In genomic region chr11:65430406-65431217, GRCh38 we compare ENCODE assay signal across 8 cellular contexts. TPM values are rescaled to one million over a fixed set of nuclear protein-coding genes. Genes with fewer than 3 reads are reported as not detected.
A peak's percentile ranks its signal among the peaks of the same experiment; 100 is the strongest.
DNase-seq lines count a peak whose midpoint lies in the region; ATAC-seq and TF ChIP-seq lines count a peak whose summit lies in the region.

No MANE protein-coding gene starts in this region.

- H3K4me3 ChIP-seq in tibial artery, result peak overlapping the region; percentile 67 to 97

- peaks cover 88% of the 10 kb centered on the region for H3K4me1 Mint-ChIP-seq in activated T-cell treated with anti-CD3 and anti-CD28 coated beads, Interleukin-2, amount 50 U/mL, for 24 hours (ENCODE audit: low read depth)
- H3K4me1 Mint-ChIP-seq in activated T-helper 2 cell treated with anti-CD3 and anti-CD28 coated beads, Interferon-gamma antibody, Interleukin-2, Interleukin-4, amounts not matched to agents 10 μg/mL and 5 μg/mL and 100 μg/mL, durations not matched to agents 14 hours and 24 hours and 36 hours (ENCODE audit: low read depth), result peaks cover 85% of the 10 kb centered on the region
- H3K4me1 Mint-ChIP-seq in endothelial cell (ENCODE audit: unreplicated experiment), result peaks cover 36% of the 10 kb centered on the region

- peak overlapping the region; percentile 100 for H3K27ac Mint-ChIP-seq in activated T-cell treated with anti-CD3 and anti-CD28 coated beads, Interleukin-2, amount 50 U/mL, for 24 hours
- H3K27ac Mint-ChIP-seq in activated T-helper 2 cell treated with anti-CD3 and anti-CD28 coated beads, Interferon-gamma antibody, Interleukin-2, Interleukin-4, amounts not matched to agents 10 μg/mL and 5 μg/mL and 100 μg/mL, durations not matched to agents 14 hours and 24 hours and 36 hours, result peak overlapping the region; percentile 94
- no peak overlapping the region for H3K27ac Mint-ChIP-seq in endothelial cell (ENCODE audit: unreplicated experiment)

- ATAC-seq in GM19455 (IDR thresholded peaks at IDR 0.05; ENCODE audit: unreplicated experiment), result no peak

- intact Hi-C loops in activated T-helper 2 cell treated with anti-CD3 and anti-CD28 coated beads, Interferon-gamma antibody, Interleukin-2, Interleukin-4, amounts not matched to agents 10 μg/mL and 5 μg/mL and 100 μg/mL, durations not matched to agents 14 hours and 24 hours and 36 hours (cut with micrococcal nuclease), result no loop called here
- intact Hi-C loops in tibial artery (cut with DNase I; ENCODE audit: low total_unique reads), result no loop called here

- peaks cover 86% of the 10 kb centered on the region for H3K36me3 Mint-ChIP-seq in activated T-cell treated with anti-CD3 and anti-CD28 coated beads, Interleukin-2, amount 50 U/mL, for 24 hours (ENCODE audit: low read depth)
- peaks cover 74% of the 10 kb centered on the region for H3K36me3 Mint-ChIP-seq in activated T-helper 2 cell treated with anti-CD3 and anti-CD28 coated beads, Interferon-gamma antibody, Interleukin-2, Interleukin-4, amounts not matched to agents 10 μg/mL and 5 μg/mL and 100 μg/mL, durations not matched to agents 14 hours and 24 hours and 36 hours (ENCODE audit: low read depth)
- peaks cover 14% of the 10 kb centered on the region for H3K36me3 Mint-ChIP-seq in endothelial cell (ENCODE audit: low read depth, unreplicated experiment)

- peak; percentile 26 for DNase-seq in activated T-cell treated with anti-CD3 and anti-CD28 coated beads, Interleukin-2, amount 50 U/mL, for 24 hours
- DNase-seq in activated T-cell treated with anti-CD3 and anti-CD28 coated beads for 4 hours (no peak), tibial artery (peak in 1 of 2 donors; percentile 19), NCI-H1105 (lab: John Stamatoyannopoulos, UW) (no peak), endothelial cell (ENCODE audit: low spot score) (no peak)
- DNase-seq in activated T-helper 2 cell treated with anti-CD3 and anti-CD28 coated beads, Interferon-gamma antibody, Interleukin-2, Interleukin-4, amounts not matched to agents 10 μg/mL and 5 μg/mL and 100 μg/mL, durations not matched to agents 14 hours and 24 hours and 36 hours (ENCODE audit: low spot score), result no peak

- H3K9me3 Mint-ChIP-seq in activated T-cell treated with anti-CD3 and anti-CD28 coated beads, Interleukin-2, amount 50 U/mL, for 24 hours, result no peaks in the 10 kb centered on the region
- H3K9me3 Mint-ChIP-seq in activated T-helper 2 cell treated with anti-CD3 and anti-CD28 coated beads, Interferon-gamma antibody, Interleukin-2, Interleukin-4, amounts not matched to agents 10 μg/mL and 5 μg/mL and 100 μg/mL, durations not matched to agents 14 hours and 24 hours and 36 hours, result no peaks in the 10 kb centered on the region
- no peaks in the 10 kb centered on the region for H3K9me3 Mint-ChIP-seq in endothelial cell (ENCODE audit: unreplicated experiment)

- H3K36me3 ChIP-seq in tibial artery, result peaks cover 51 to 69% (median 53%) of the 10 kb centered on the region in 3 donors

- H3K27me3 Mint-ChIP-seq in activated T-cell treated with anti-CD3 and anti-CD28 coated beads, Interleukin-2, amount 50 U/mL, for 24 hours, result no peaks in the 10 kb centered on the region
- no peaks in the 10 kb centered on the region for H3K27me3 Mint-ChIP-seq in activated T-helper 2 cell treated with anti-CD3 and anti-CD28 coated beads, Interferon-gamma antibody, Interleukin-2, Interleukin-4, amounts not matched to agents 10 μg/mL and 5 μg/mL and 100 μg/mL, durations not matched to agents 14 hours and 24 hours and 36 hours (ENCODE audit: low read depth)
- H3K27me3 Mint-ChIP-seq in endothelial cell (ENCODE audit: unreplicated experiment), result peaks cover 1% of the 10 kb centered on the region

- H3K4me3 Mint-ChIP-seq in activated T-cell treated with anti-CD3 and anti-CD28 coated beads, Interleukin-2, amount 50 U/mL, for 24 hours, result peak overlapping the region; percentile 100
- peak overlapping the region; percentile 98 for H3K4me3 Mint-ChIP-seq in activated T-helper 2 cell treated with anti-CD3 and anti-CD28 coated beads, Interferon-gamma antibody, Interleukin-2, Interleukin-4, amounts not matched to agents 10 μg/mL and 5 μg/mL and 100 μg/mL, durations not matched to agents 14 hours and 24 hours and 36 hours (ENCODE audit: low read depth)
- H3K4me3 Mint-ChIP-seq in endothelial cell (ENCODE audit: unreplicated experiment), result no peak overlapping the region

- peaks cover 0 to 91% (median 49%) of the 10 kb centered on the region in 4 donors for H3K4me1 ChIP-seq in tibial artery

- H3K27ac ChIP-seq in layer of hippocampus (ENCODE audit: low read depth, low read length), result peak overlapping the region; percentile 76
- peak overlapping the region; percentile 50 to 99 for H3K27ac ChIP-seq in tibial artery

- H3K27me3 ChIP-seq in layer of hippocampus (ENCODE audit: control insufficient read depth, insufficient read depth, low read length) (no peaks in the 10 kb centered on the region), tibial artery (no peaks in the 10 kb centered on the region)

- H3K9me3 ChIP-seq in tibial artery, result no peaks in the 10 kb centered on the region

- TF ChIP-seq CTCF in tibial artery (IDR thresholded peaks at IDR 0.05) (no peak), endothelial cell (IDR thresholded peaks at IDR 0.05; ENCODE audit: unreplicated experiment) (no peak)

RNA-seq across cellular contexts. Expression of gene NEAT1, which starts 8.0 kb away (rescaled TPM):
- total RNA-seq in activated T-helper 2 cell treated with anti-CD3 and anti-CD28 coated beads, Interferon-gamma antibody, Interleukin-2, Interleukin-4, amounts not matched to agents 10 μg/mL and 5 μg/mL and 100 μg/mL, durations not matched to agents 14 hours and 24 hours and 36 hours, result 422 and 430 TPM in 2 replicates
- total RNA-seq in endothelial cell (ENCODE audit: unreplicated experiment), result 43.4 TPM

RNA-seq across cellular contexts. Expression of gene FRMD8, which starts 44.2 kb away (rescaled TPM):
- 39.7 and 39.8 TPM in 2 replicates for total RNA-seq in activated T-helper 2 cell treated with anti-CD3 and anti-CD28 coated beads, Interferon-gamma antibody, Interleukin-2, Interleukin-4, amounts not matched to agents 10 μg/mL and 5 μg/mL and 100 μg/mL, durations not matched to agents 14 hours and 24 hours and 36 hours
- 76.0 TPM for total RNA-seq in endothelial cell (ENCODE audit: unreplicated experiment)

RNA-seq across cellular contexts. Expression of gene SLC25A45, which starts 48.2 kb away (rescaled TPM):
- 14.6 and 16.3 TPM in 2 replicates for total RNA-seq in activated T-helper 2 cell treated with anti-CD3 and anti-CD28 coated beads, Interferon-gamma antibody, Interleukin-2, Interleukin-4, amounts not matched to agents 10 μg/mL and 5 μg/mL and 100 μg/mL, durations not matched to agents 14 hours and 24 hours and 36 hours
- 3.3 TPM for total RNA-seq in endothelial cell (ENCODE audit: unreplicated experiment)
